Comparison of ENCODE assay signal across 8 cellular contexts in genomic region chr1:177209357-177209756, GRCh38. TPM values are rescaled to one million over a fixed set of nuclear protein-coding genes. Genes with fewer than 3 reads are reported as not detected.
A peak's percentile ranks its signal among the peaks of the same experiment; 100 is the strongest.
DNase-seq lines count a peak whose midpoint lies in the region; ATAC-seq lines count a peak whose summit lies in the region.

No MANE protein-coding gene starts in this region.

- H3K36me3 Mint-ChIP-seq in activated naive CD4-positive, alpha-beta T cell treated with anti-CD3 and anti-CD28 coated beads for 36 hours (ENCODE audit: low read depth), result no peaks in the 10 kb centered on the region

- intact Hi-C loops in posterior cingulate gyrus (cut with DNase I), result no loop called here
- intact Hi-C loops in activated naive CD4-positive, alpha-beta T cell treated with anti-CD3 and anti-CD28 coated beads for 36 hours (cut with micrococcal nuclease), result no loop called here

- H3K4me1 Mint-ChIP-seq in activated naive CD4-positive, alpha-beta T cell treated with anti-CD3 and anti-CD28 coated beads for 36 hours (ENCODE audit: low read depth), result no peaks in the 10 kb centered on the region

- no peak overlapping the region for H3K4me3 Mint-ChIP-seq in activated naive CD4-positive, alpha-beta T cell treated with anti-CD3 and anti-CD28 coated beads for 36 hours

- CTCF ChIA-PET in activated naive CD4-positive, alpha-beta T cell treated with anti-CD3 and anti-CD28 coated beads for 36 hours (lab: Charles Lee), result no interaction called here

- DNase-seq in GM03348 (ENCODE audit: low spot score), result peak; percentile 92
- peak; percentile 75 for DNase-seq in NCI-H774 (lab: John Stamatoyannopoulos, UW)
- peak; percentile 99 for DNase-seq in fibroblast of gingiva (ENCODE audit: low read depth)
- peak; percentile 37 to 93 (median 60) for DNase-seq in posterior cingulate gyrus
- no peak for DNase-seq in activated naive CD4-positive, alpha-beta T cell treated with anti-CD3 and anti-CD28 coated beads for 36 hours
- DNase-seq in NCI-H146 treated with DMSO at 0.1 percent for 48 hours (lab: John Stamatoyannopoulos, UW; ENCODE audit: unreplicated experiment), result no peak
- no peak for DNase-seq in activated CD4-positive, alpha-beta T cell treated with anti-CD3 and anti-CD28 coated beads for 1 hour

- no peaks in the 10 kb centered on the region for H3K9me3 Mint-ChIP-seq in activated naive CD4-positive, alpha-beta T cell treated with anti-CD3 and anti-CD28 coated beads for 36 hours

- H3K27me3 Mint-ChIP-seq in activated naive CD4-positive, alpha-beta T cell treated with anti-CD3 and anti-CD28 coated beads for 36 hours (ENCODE audit: low read depth), result no peaks in the 10 kb centered on the region

- H3K27ac Mint-ChIP-seq in activated naive CD4-positive, alpha-beta T cell treated with anti-CD3 and anti-CD28 coated beads for 36 hours, result no peak overlapping the region

- ATAC-seq in GM18870 (IDR thresholded peaks at IDR 0.05; ENCODE audit: unreplicated experiment), result no peak

RNA-seq across cellular contexts. Expression of gene BRINP2, which starts 38.6 kb away (rescaled TPM):
- total RNA-seq in activated naive CD4-positive, alpha-beta T cell treated with anti-CD3 and anti-CD28 coated beads for 36 hours, result not detected

RNA-seq across cellular contexts. Expression of gene ASTN1, which starts 44.8 kb away (rescaled TPM):
- not detected for total RNA-seq in activated naive CD4-positive, alpha-beta T cell treated with anti-CD3 and anti-CD28 coated beads for 36 hours

Comparison
In these comparisons a context has a peak if more than half of its experiments do, and no peak if none do; other contexts are left out.
1. DNase-seq: peak in GM03348 (single experiment), NCI-H774 (single experiment), fibroblast of gingiva (single experiment) and posterior cingulate gyrus (10 of 10); none in activated naive CD4-positive, alpha-beta T cell treated with anti-CD3 and anti-CD28 coated beads for 36 hours (single experiment), NCI-H146 treated with DMSO at 0.1 percent for 48 hours (single experiment) and activated CD4-positive, alpha-beta T cell treated with anti-CD3 and anti-CD28 coated beads for 1 hour (single experiment).